ENCODE assay signal across 11 cellular contexts in the genomic region with DNA sequence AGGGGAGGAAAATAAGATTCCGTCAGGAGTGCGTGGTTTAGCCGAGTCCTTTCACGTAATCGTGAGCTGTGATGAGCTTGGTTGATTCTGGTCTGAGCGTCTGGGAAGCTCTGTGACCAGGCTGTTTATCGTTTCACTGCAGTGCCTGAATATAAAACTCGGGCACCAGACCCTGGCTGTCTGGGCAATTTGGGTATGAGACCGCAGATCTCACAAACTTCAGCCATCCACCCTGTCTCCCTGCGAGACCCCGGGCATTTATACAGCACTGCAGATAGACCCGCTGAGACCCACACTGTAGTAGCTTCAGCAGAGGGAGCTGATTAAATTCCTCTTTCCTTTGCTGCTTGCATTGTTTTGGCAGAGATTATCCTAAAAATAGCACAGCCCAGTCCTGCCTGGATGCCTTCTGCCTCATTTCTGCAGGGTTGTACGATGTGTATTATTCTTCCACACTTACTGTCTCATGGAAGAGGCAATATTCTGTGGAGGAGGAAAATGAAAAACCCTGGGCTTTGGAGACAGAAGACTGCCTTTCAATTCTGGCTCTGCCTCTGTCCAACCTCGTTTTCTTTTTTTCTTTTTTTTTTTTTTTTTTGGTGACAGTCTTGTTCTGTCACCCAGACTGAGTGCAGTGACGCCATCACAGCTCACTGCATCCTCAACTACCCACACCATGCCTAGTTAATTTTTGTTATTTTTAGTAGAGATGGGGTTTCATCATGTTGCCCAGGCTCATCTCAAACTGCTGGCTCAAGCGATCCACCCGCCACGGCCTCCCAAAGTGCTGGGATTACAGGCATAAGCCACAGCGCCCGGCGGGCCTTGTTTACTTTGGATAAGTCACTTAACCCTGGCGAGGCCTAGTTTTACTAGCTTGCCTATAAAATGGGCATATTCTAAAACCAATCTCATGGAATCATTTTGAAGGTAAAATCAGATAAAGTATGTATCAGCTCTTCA.
DNase-seq lines count a peak whose midpoint lies in the region; ATAC-seq and TF ChIP-seq lines count a peak whose summit lies in the region.
"Had no signal": no experiment of that assay in that cellular context is flagged by ENCODE, and none has a peak within 500 bp of the region (broad histone marks: within the 10 kb centered on the region; RNA-seq: fewer than 3 reads in every experiment).

No MANE protein-coding gene starts in this region.

- intact Hi-C loops in ascending aorta (cut with DNase I): no loop called here
- intact Hi-C loops in sciatic nerve (cut with DNase I): no loop called here

- H3K4me2 ChIP-seq in hepatocyte: peak overlapping the region; percentile 73

- H4K20me1 ChIP-seq in hepatocyte (ENCODE audit: insufficient read depth, poor library complexity, severe bottlenecking): no peaks in the 10 kb centered on the region

- H3K4me1 ChIP-seq in ascending aorta: peaks cover 0 to 16% of the 10 kb centered on the region in 2 donors
- H3K4me1 ChIP-seq in hepatocyte (ENCODE audit: insufficient read depth): peaks cover 8% of the 10 kb centered on the region

- TF ChIP-seq CTCF in ascending aorta (IDR thresholded peaks at IDR 0.05) (no peak), hepatocyte (IDR thresholded peaks at IDR 0.05; ENCODE audit: poor library complexity) (no peak)

- no peaks in the 10 kb centered on the region for H3K36me3 ChIP-seq in ascending aorta
- no peaks in the 10 kb centered on the region for H3K36me3 ChIP-seq in hepatocyte (replicated peaks; ENCODE audit: insufficient read depth, low read depth)

- no peaks in the 10 kb centered on the region for H3K27me3 ChIP-seq in ascending aorta
- H3K27me3 ChIP-seq in hepatocyte: no peaks in the 10 kb centered on the region

- H3K9me2 ChIP-seq in hepatocyte (replicated peaks; ENCODE audit: insufficient read depth): no peaks in the 10 kb centered on the region

- in situ Hi-C loops in Caki2 (cut with HindIII; ENCODE audit: low pct_unique_long_range_greater_than_20kb, low sequenced_read_pairs): no loop called here

- H3K27ac ChIP-seq in ascending aorta (peak overlapping the region; percentile 31 to 33), hepatocyte (peak overlapping the region; percentile 10)

- WGBS in hepatocyte (ENCODE audit: low lambda C conversion rate, missing lambda C conversion rate): 59% methylated on average over 22 of the region's 22 CpGs

- H2AFZ ChIP-seq in hepatocyte: peak overlapping the region; percentile 36

- ATAC-seq in sciatic nerve (peak; percentile 79), GM21360 (IDR thresholded peaks at IDR 0.05; ENCODE audit: unreplicated experiment) (no peak)

- H3K79me2 ChIP-seq in hepatocyte: no peaks in the 10 kb centered on the region

- peak; percentile 66 for DNase-seq in Caki2 (ENCODE audit: low read depth)
- DNase-seq in ascending aorta (ENCODE audit: low spot score in 2 of 2): no peak
- no peak for DNase-seq in hepatocyte (ENCODE audit: low spot score)
- DNase-seq in sciatic nerve (ENCODE audit: low spot score): no peak
- DNase-seq in HPDE6-E6E7 (ENCODE audit: extremely low spot score): no peak
- DNase-seq in activated naive CD4-positive, alpha-beta T cell (lab: John Stamatoyannopoulos, UW): no peak
- DNase-seq in NCI-H510A treated with DMSO at 0.1 percent for 48 hours (lab: John Stamatoyannopoulos, UW): no peak
- DNase-seq: activated CD8-positive, alpha-beta memory T cell treated with anti-CD3 and anti-CD28 coated beads, Interleukin-2, amount 50 U/mL, for 48 hours; CD4-positive, alpha-beta T cell; stimulated activated naive CD4-positive, alpha-beta T cell treated with Interleukin-2 at 50 U/mL for 16 hours had no signal

- H3K9me3 ChIP-seq in ascending aorta (no peaks in the 10 kb centered on the region), hepatocyte (ENCODE audit: low read depth) (no peaks in the 10 kb centered on the region)

- H3K4me3 ChIP-seq in ascending aorta (peak overlapping the region; percentile 50 to 58), hepatocyte (no peak overlapping the region)
